ENCODE assay signal across 9 cellular contexts in the genomic region with DNA sequence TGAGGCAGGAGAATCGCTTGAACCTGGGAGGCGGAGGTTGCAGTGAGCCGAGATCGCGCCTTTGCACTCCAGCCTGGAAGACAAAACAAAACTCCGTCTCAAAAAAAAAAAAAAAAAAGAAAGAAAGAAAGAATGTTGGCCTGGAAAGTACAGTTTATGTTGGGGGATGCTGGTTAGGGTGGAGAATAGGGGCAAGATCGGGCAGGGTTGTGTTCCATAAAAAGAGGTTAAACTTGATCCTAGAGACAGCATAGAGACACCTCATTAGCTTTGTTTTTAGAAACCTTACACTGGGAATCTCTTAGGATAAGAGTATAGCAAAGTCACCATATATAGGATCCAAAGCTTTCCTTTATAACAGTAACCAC. TPM values are rescaled to one million over a fixed set of nuclear protein-coding genes. Genes with fewer than 3 reads are reported as not detected.
DNase-seq lines count a peak whose midpoint lies in the region; ATAC-seq and TF ChIP-seq lines count a peak whose summit lies in the region.
"Had no signal": no experiment of that assay in that cellular context is flagged by ENCODE, and none has a peak within 500 bp of the region (broad histone marks: within the 10 kb centered on the region; RNA-seq: fewer than 3 reads in every experiment).

No MANE protein-coding gene starts in this region.

- no peaks in the 10 kb centered on the region for H3K9me3 Mint-ChIP-seq in activated naive CD8-positive, alpha-beta T cell (ENCODE audit: low read depth)
- no peaks in the 10 kb centered on the region for H3K9me3 Mint-ChIP-seq in activated naive CD8-positive, alpha-beta T cell treated with anti-CD3 and anti-CD28 coated beads, Interleukin-2, amount 50 U/mL, for 24 hours
- no peaks in the 10 kb centered on the region for H3K9me3 Mint-ChIP-seq in MCF 10A (ENCODE audit: unreplicated experiment)

- WGBS in upper lobe of left lung, 2 donors: 86 to 92% methylated on average over 7 of the region's 7 CpGs

- H3K4me3 Mint-ChIP-seq in activated naive CD8-positive, alpha-beta T cell: peak overlapping the region; percentile 55
- H3K4me3 Mint-ChIP-seq in activated naive CD8-positive, alpha-beta T cell treated with anti-CD3 and anti-CD28 coated beads, Interleukin-2, amount 50 U/mL, for 24 hours: no peak overlapping the region
- peak overlapping the region; percentile 90 for H3K4me3 Mint-ChIP-seq in MCF 10A (ENCODE audit: unreplicated experiment)

- CTCF ChIA-PET in MCF 10A (lab: Yijun Ruan, JAX): interaction anchor here (0.7 to 3.3 kb wide), 11 partner anchors 9 to 151 kb away, joined by 3 to 16 read pairs (median 5); no protein-coding TSS in a partner anchor

- no peak for ATAC-seq in activated naive CD8-positive, alpha-beta T cell treated with anti-CD3 and anti-CD28 coated beads, Interleukin-2, amount 50 U/mL, for 24 hours
- ATAC-seq in upper lobe of left lung (ENCODE audit: low FRiP score in 2 of 2): no peak
- no peak for ATAC-seq in GM21723 (IDR thresholded peaks at IDR 0.05; ENCODE audit: unreplicated experiment)

- no peaks in the 10 kb centered on the region for H3K27me3 ChIP-seq in upper lobe of left lung

- TF ChIP-seq CTCF in MCF 10A (IDR thresholded peaks at IDR 0.05; ENCODE audit: unreplicated experiment) (no peak), upper lobe of left lung (IDR thresholded peaks at IDR 0.05) (no peak), GM20000 (IDR thresholded peaks at IDR 0.05; ENCODE audit: extremely low read depth, missing control alignments) (no peak)

- peaks cover 6 to 21% (median 15%) of the 10 kb centered on the region in 4 donors for H3K36me3 ChIP-seq in upper lobe of left lung

- TF ChIP-seq POLR2A in upper lobe of left lung (IDR thresholded peaks at IDR 0.05): no peak

- peaks cover 66 to 77% (median 68%) of the 10 kb centered on the region in 4 donors for H3K4me1 ChIP-seq in upper lobe of left lung

- H3K27ac Mint-ChIP-seq in activated naive CD8-positive, alpha-beta T cell: peak overlapping the region; percentile 68
- no peak overlapping the region for H3K27ac Mint-ChIP-seq in activated naive CD8-positive, alpha-beta T cell treated with anti-CD3 and anti-CD28 coated beads, Interleukin-2, amount 50 U/mL, for 24 hours
- H3K27ac Mint-ChIP-seq in MCF 10A (ENCODE audit: low read depth, unreplicated experiment): peak overlapping the region; percentile 97

- peaks cover 10% of the 10 kb centered on the region for H3K36me3 Mint-ChIP-seq in activated naive CD8-positive, alpha-beta T cell
- H3K36me3 Mint-ChIP-seq in activated naive CD8-positive, alpha-beta T cell treated with anti-CD3 and anti-CD28 coated beads, Interleukin-2, amount 50 U/mL, for 24 hours (ENCODE audit: low read depth): peaks cover 21% of the 10 kb centered on the region
- H3K36me3 Mint-ChIP-seq in MCF 10A (ENCODE audit: insufficient read depth, unreplicated experiment): peaks cover 40% of the 10 kb centered on the region

- BruUV-seq in MCF 10A (replicated peaks; lab: Mats Ljungman, UMichigan): no TSS peak

- POLR2A ChIA-PET in MCF 10A (lab: Yijun Ruan, JAX): interaction anchor here (0.8 to 27.4 kb wide), 13 partner anchors 8 to 758 kb away, joined by 3 to 1703 read pairs (median 15); a partner anchor contains a TSS

- H3K9me3 ChIP-seq in upper lobe of left lung: no peaks in the 10 kb centered on the region

- no peak for DNase-seq in activated naive CD8-positive, alpha-beta T cell treated with anti-CD3 and anti-CD28 coated beads, Interleukin-2, amount 50 U/mL, for 24 hours
- DNase-seq in MCF 10A (ENCODE audit: unreplicated experiment) (no peak), myocyte (ENCODE audit: low read depth) (peak; percentile 4), upper lobe of left lung (no peak), GM20000 (ENCODE audit: low spot score) (no peak)
- DNase-seq in activated CD4-positive, CD25-positive, alpha-beta regulatory T cell (lab: John Stamatoyannopoulos, UW): no peak

- no peak overlapping the region for H3K4me3 ChIP-seq in upper lobe of left lung

- intact Hi-C loops in MCF 10A (cut with micrococcal nuclease): no loop called here

- peaks cover 61% of the 10 kb centered on the region for H3K4me1 Mint-ChIP-seq in activated naive CD8-positive, alpha-beta T cell (ENCODE audit: low read depth)
- H3K4me1 Mint-ChIP-seq in activated naive CD8-positive, alpha-beta T cell treated with anti-CD3 and anti-CD28 coated beads, Interleukin-2, amount 50 U/mL, for 24 hours: peaks cover 69% of the 10 kb centered on the region
- H3K4me1 Mint-ChIP-seq in MCF 10A (ENCODE audit: insufficient read depth, unreplicated experiment): peaks cover 56% of the 10 kb centered on the region

- peak overlapping the region; percentile 98 to 99 (median 99) for H3K27ac ChIP-seq in upper lobe of left lung

- no peak for TF ChIP-seq EP300 in upper lobe of left lung (IDR thresholded peaks at IDR 0.05)

- no peaks in the 10 kb centered on the region for H3K27me3 Mint-ChIP-seq in activated naive CD8-positive, alpha-beta T cell
- H3K27me3 Mint-ChIP-seq in activated naive CD8-positive, alpha-beta T cell treated with anti-CD3 and anti-CD28 coated beads, Interleukin-2, amount 50 U/mL, for 24 hours: no peaks in the 10 kb centered on the region
- H3K27me3 Mint-ChIP-seq in MCF 10A (ENCODE audit: insufficient read depth, unreplicated experiment): no peaks in the 10 kb centered on the region

RNA-seq across cellular contexts. Expression of a gene that starts 1.9 kb away (rescaled TPM):
- total RNA-seq in MCF 10A (2022) (8,367 and 15,492 TPM in 2 replicates), myocyte (436 and 518 TPM in 2 replicates), upper lobe of left lung (1,000 to 10,000 TPM; 2,996 to 4,693 (median 4,496) TPM)
- polyA plus RNA-seq in myocyte (2012): 11,787 TPM

RNA-seq across cellular contexts. Expression of a gene that starts 19.2 kb away (rescaled TPM):
- total RNA-seq in MCF 10A (2022) (2.5 and 3.2 TPM in 2 replicates), myocyte (1.7 and 1.8 TPM in 2 replicates), upper lobe of left lung (10 to 100 TPM in 3 of 6 donors, 1 to 10 TPM in 3; 6.5 to 18.9 (median 10.4) TPM)
- 6.8 TPM for polyA plus RNA-seq in myocyte (2012)

RNA-seq across cellular contexts. Expression of a gene that starts 52.0 kb away (rescaled TPM):
- total RNA-seq in MCF 10A (2022) (2.3 and 4.5 TPM in 2 replicates), myocyte (3.0 and 4.3 TPM in 2 replicates), upper lobe of left lung (10 to 100 TPM in 3 of 6 donors, 1 to 10 TPM in 3; 4.4 to 20.7 (median 10.0) TPM)
- 8.1 TPM for polyA plus RNA-seq in myocyte (2012)
- total RNA-seq: mononuclear cell had no signal
